In the genomic region with DNA sequence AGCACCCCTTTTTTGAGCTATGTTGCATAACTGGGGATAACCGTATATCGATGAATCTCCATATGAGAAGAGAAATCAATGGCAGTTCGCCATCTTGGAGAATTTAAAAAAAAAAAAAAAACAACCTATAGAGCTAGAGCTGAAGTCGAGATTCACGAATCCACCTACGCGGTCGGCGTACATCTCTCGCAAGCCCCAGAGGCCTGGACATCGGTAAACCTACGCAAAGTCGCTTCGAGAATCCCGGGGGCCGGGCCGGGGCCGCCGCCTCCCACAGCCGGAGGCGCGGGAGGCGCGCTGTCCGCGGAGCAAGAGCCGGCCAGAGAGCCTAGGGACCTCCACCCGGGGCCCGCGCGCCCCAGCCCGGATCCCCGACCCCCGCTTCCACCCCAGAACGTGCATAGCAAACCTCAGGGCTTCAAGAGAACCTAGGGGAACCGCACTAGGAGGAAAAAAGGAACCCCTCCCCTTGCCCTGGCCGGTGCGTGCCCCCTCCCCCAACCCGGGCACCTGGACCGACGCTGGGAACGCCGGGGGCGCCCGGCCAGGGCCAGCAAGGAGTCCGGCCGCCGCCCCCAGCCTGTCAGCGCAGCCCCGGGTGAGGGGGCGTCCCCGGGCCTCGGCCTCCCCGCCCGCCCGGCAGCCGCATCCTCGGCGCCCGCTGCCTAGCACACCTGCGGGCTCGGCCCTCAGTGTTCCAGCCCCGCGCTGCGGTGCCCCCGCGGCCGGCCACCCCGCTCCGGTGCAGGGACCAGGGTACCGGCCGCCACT, we compare ENCODE assay signal across 8 cellular contexts. TPM values are rescaled to one million over a fixed set of nuclear protein-coding genes. Genes with fewer than 3 reads are reported as not detected.
DNase-seq lines count a peak whose midpoint lies in the region; ATAC-seq and TF ChIP-seq lines count a peak whose summit lies in the region.

No MANE protein-coding gene starts in this region.

- TF ChIP-seq RAD21 in SK-N-SH (IDR thresholded peaks at IDR 0.05; ENCODE audit: low read length): no peak

- H4K20me1 ChIP-seq in Karpas-422 (ENCODE audit: insufficient read depth, low read depth, low read length): peaks cover 8% of the 10 kb centered on the region; the same call in 1 of the 2 replicates
- H4K20me1 ChIP-seq in SK-N-SH (ENCODE audit: insufficient read depth): peaks cover 32% of the 10 kb centered on the region

- H3K9me3 ChIP-seq in Karpas-422 (ENCODE audit: low read length) (no peaks in the 10 kb centered on the region), SK-N-SH (peaks cover 5% of the 10 kb centered on the region; the same call in 1 of the 2 replicates), ovary (no peaks in the 10 kb centered on the region), thoracic aorta (no peaks in the 10 kb centered on the region)

- TF ChIP-seq CTCF in SK-N-SH (IDR thresholded peaks at IDR 0.05) (no peak), ovary (IDR thresholded peaks at IDR 0.05) (no peak), thoracic aorta (IDR thresholded peaks at IDR 0.05) (no peak)

- peak overlapping the region; percentile 83 for H3K9ac ChIP-seq in Karpas-422 (ENCODE audit: low read length)
- H3K9ac ChIP-seq in SK-N-SH: peak overlapping the region; percentile 96

- POLR2A ChIA-PET in SK-N-SH (lab: Yijun Ruan, JAX): interaction anchor here (0.9 to 1.7 kb wide), 5 partner anchors 91 to 793 kb away, joined by 3 to 7 read pairs (median 3); partner anchors contain the start of gene SIAH2

- peak overlapping the region; percentile 71 for H3K4me3 ChIP-seq in Karpas-422 (ENCODE audit: low read length)
- peak overlapping the region; percentile 76 to 93 for H3K4me3 ChIP-seq in SK-N-SH (ENCODE audit: low read depth in 2 of 2, low read length in 1 of 2)
- H3K4me3 ChIP-seq in ovary: peak overlapping the region; percentile 57
- H3K4me3 ChIP-seq in thoracic aorta: peak overlapping the region; percentile 98

- peaks cover 30% of the 10 kb centered on the region for H3F3A ChIP-seq in SK-N-SH (replicated peaks; ENCODE audit: insufficient read depth)

- H3K27me3 ChIP-seq in Karpas-422 (ENCODE audit: low read length) (no peaks in the 10 kb centered on the region), SK-N-SH (ENCODE audit: insufficient read depth) (no peaks in the 10 kb centered on the region), ovary (no peaks in the 10 kb centered on the region), thoracic aorta (replicated peaks; ENCODE audit: insufficient read depth) (no peaks in the 10 kb centered on the region)

- H3K27ac ChIP-seq in Karpas-422 (ENCODE audit: low read length) (peak overlapping the region; percentile 58), SK-N-SH (ENCODE audit: low read depth in 2 of 2, low read length in 1 of 2) (peak overlapping the region; percentile 94 to 98), ovary (peak overlapping the region; percentile 94 to 95), thoracic aorta (peak overlapping the region; percentile 94 to 98)

- no peak for TF ChIP-seq POLR2A in ovary (IDR thresholded peaks at IDR 0.05)

- H3K4me1 ChIP-seq in Karpas-422 (ENCODE audit: low read length) (peaks cover 56% of the 10 kb centered on the region), SK-N-SH (ENCODE audit: control insufficient read depth in 1 of 2, insufficient read depth in 2 of 2, low read depth in 1 of 2, low read length in 1 of 2) (peaks cover 0 to 15% of the 10 kb centered on the region in 2 experiments; a peak in 2 of 4 replicates), ovary (ENCODE audit: insufficient read depth) (peaks cover 3% of the 10 kb centered on the region), thoracic aorta (ENCODE audit: control insufficient read depth in 1 of 2, low read depth in 2 of 2) (peaks cover 8 to 46% of the 10 kb centered on the region in 2 donors)

- H3K9me2 ChIP-seq in Karpas-422 (replicated peaks; ENCODE audit: insufficient read depth, low read length) (no peaks in the 10 kb centered on the region), SK-N-SH (no peaks in the 10 kb centered on the region)

- CTCF ChIA-PET in SK-N-SH (lab: Yijun Ruan, JAX): interaction anchor here (0.9 to 11.5 kb wide), 5 partner anchors 13 to 213 kb away, joined by 3 to 134 read pairs (median 3); no protein-coding TSS in a partner anchor

- ATAC-seq in GM21825 (IDR thresholded peaks at IDR 0.05; ENCODE audit: unreplicated experiment) (peak; percentile 74), Right ventricle myocardium superior (ENCODE audit: poor library complexity) (peak; percentile 74), thoracic aorta (ENCODE audit: insufficient number of reproducible peaks, low FRiP score, low read depth) (peak; percentile 27)

- intact Hi-C loops in Right ventricle myocardium superior (cut with DNase I) (loop anchor here (5.0 to 10.0 kb wide), 3 partner anchors 212 to 525 kb away; no protein-coding TSS in a partner anchor), ovary (cut with DNase I) (loop anchor here (5.0 to 10.0 kb wide), 4 partner anchors 212 to 437 kb away; partner anchors contain the start of gene TSC22D2 (in 1 of the 4))

- H3K4me2 ChIP-seq in Karpas-422 (ENCODE audit: low read depth, low read length, poor library complexity, severe bottlenecking) (peak overlapping the region; percentile 69), SK-N-SH (peak overlapping the region; percentile 80)

- H3K36me3 ChIP-seq in Karpas-422 (ENCODE audit: insufficient read depth, low read length) (peaks cover 9% of the 10 kb centered on the region; the same call in 1 of the 2 replicates), SK-N-SH (replicated peaks in 1 of 2; ENCODE audit: control insufficient read depth in 1 of 2, insufficient read depth in 2 of 2, low read length in 1 of 2) (peaks cover 32 to 41% of the 10 kb centered on the region in 2 experiments), ovary (no peaks in the 10 kb centered on the region), thoracic aorta (peaks cover 5% of the 10 kb centered on the region)

- WGBS in SK-N-SH (ENCODE audit: low lambda C conversion rate): 2% methylated on average over 19 of the region's 72 CpGs
- WGBS in ovary, 3 donors: 0% methylated on average over 25 to 72 of the region's 72 CpGs

- TF ChIP-seq EP300 in SK-N-SH (IDR thresholded peaks at IDR 0.05; ENCODE audit: borderline replicate concordance in 1 of 2, low read depth in 1 of 2, low read length in 1 of 2) (no peak), ovary (IDR thresholded peaks at IDR 0.05) (no peak)

- H3K79me2 ChIP-seq in Karpas-422 (ENCODE audit: low read length): peaks cover 48% of the 10 kb centered on the region
- peaks cover 83% of the 10 kb centered on the region for H3K79me2 ChIP-seq in SK-N-SH (ENCODE audit: insufficient read depth)

- DNase-seq in DMS79 (lab: John Stamatoyannopoulos, UW) (peak; percentile 83), Karpas-422 (peak; percentile 91), SK-N-SH (peak; percentile 71), Right ventricle myocardium superior (peak; percentile 88), ovary (peak; percentile 84 to 92 (median 90)), thoracic aorta (ENCODE audit: low spot score) (no peak)
- DNase-seq in activated naive CD8-positive, alpha-beta T cell treated with anti-CD3 and anti-CD28 coated beads, Interleukin-2, amount 50 U/mL, for 16 hours (ENCODE audit: low read depth, low spot score): peak; percentile 16

- H2AFZ ChIP-seq in Karpas-422 (ENCODE audit: low read length) (no peak overlapping the region), SK-N-SH (ENCODE audit: low read depth) (no peak overlapping the region)

TF ChIP-seq in SK-N-SH, 30 proteins besides CTCF, POLR2A, EP300 and RAD21:
- TF ChIP-seq SMC3 (IDR thresholded peaks at IDR 0.05; ENCODE audit: low read depth, low read length) (no peak), YY1 (IDR thresholded peaks at IDR 0.05; ENCODE audit: low read depth) (peak; percentile 56; the same call in 1 of the 2 replicates), TEAD4 (IDR thresholded peaks at IDR 0.05; ENCODE audit: borderline replicate concordance, insufficient read depth) (0 out of 2 replicates have a peak, but pooled peaks have one; percentile 5), MXI1 (IDR thresholded peaks at IDR 0.05; ENCODE audit: low read depth, low read length) (peak; percentile 39; the same call in 1 of the 2 replicates), RCOR1 (IDR thresholded peaks at IDR 0.05; ENCODE audit: low read length) (no peak), TAF1 (IDR thresholded peaks at IDR 0.05; ENCODE audit: borderline replicate concordance, low read depth, low read length) (peak; percentile 13; the same call in 1 of the 2 replicates)
- TF ChIP-seq, protein P1, sequence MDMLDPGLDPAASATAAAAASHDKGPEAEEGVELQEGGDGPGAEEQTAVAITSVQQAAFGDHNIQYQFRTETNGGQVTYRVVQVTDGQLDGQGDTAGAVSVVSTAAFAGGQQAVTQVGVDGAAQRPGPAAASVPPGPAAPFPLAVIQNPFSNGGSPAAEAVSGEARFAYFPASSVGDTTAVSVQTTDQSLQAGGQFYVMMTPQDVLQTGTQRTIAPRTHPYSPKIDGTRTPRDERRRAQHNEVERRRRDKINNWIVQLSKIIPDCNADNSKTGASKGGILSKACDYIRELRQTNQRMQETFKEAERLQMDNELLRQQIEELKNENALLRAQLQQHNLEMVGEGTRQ (IDR thresholded peaks at IDR 0.05; ENCODE audit: borderline replicate concordance, low read depth, low read length): no peak
TF ChIP-seq in SK-N-SH: peak in this region for 4.

RNA-seq across cellular contexts. Expression of gene PFN2, which starts 0.6 kb away (rescaled TPM):
- 90.2 and 137 TPM in 2 replicates for total RNA-seq in Karpas-422 (2014; rRNA removed; shearing (Covaris generic); ENCODE audit: low replicate concordance)
- polyA plus RNA-seq in SK-N-SH (2012; rRNA removed) (594 and 851 TPM in 2 replicates), ovary (100 to 1,000 TPM in 1 of 2 donors, 10 to 100 TPM in 1; 83.2 to 175 TPM)
- polyA plus RNA-seq in SK-N-SH (2012; cell fraction: cytosol; rRNA removed): 877 and 880 TPM in 2 replicates
- 163 and 392 TPM in 2 replicates for polyA plus RNA-seq in SK-N-SH (2012; cell fraction: nucleus; rRNA removed)
- total RNA-seq in Right ventricle myocardium superior (61.3 TPM), ovary (100 to 1,000 TPM in 1 of 7 donors, 10 to 100 TPM in 6; 48.3 to 113 (median 88.9) TPM), thoracic aorta (10 to 100 TPM; 78.9 to 82.0 TPM)
